In genomic region chr3:117586161-117586560, GRCh38 we compare ENCODE assay signal across 15 cellular contexts.
"Had no signal": no experiment of that assay in that cellular context is flagged by ENCODE, and none has a peak within 500 bp of the region (broad histone marks: within the 10 kb centered on the region; RNA-seq: fewer than 3 reads in every experiment).

No MANE protein-coding gene starts in this region.

- H3K9me3 ChIP-seq: ascending aorta, colonic mucosa, left lung, thoracic aorta, upper lobe of left lung had no signal

- H3K9ac ChIP-seq: parathyroid adenoma had no signal

- H3K27me3 ChIP-seq: ascending aorta, colonic mucosa, left lung, upper lobe of left lung had no signal

- H3K36me3 ChIP-seq: ascending aorta, colonic mucosa, left lung, thoracic aorta, upper lobe of left lung had no signal

- H3K27ac ChIP-seq: ascending aorta, colonic mucosa, left lung, parathyroid adenoma, thoracic aorta, upper lobe of left lung had no signal

- H3K4me1 ChIP-seq: ascending aorta, colonic mucosa, left lung, parathyroid adenoma, upper lobe of left lung had no signal

- DNase-seq: activated CD4-positive, alpha-beta T cell treated with anti-CD3 and anti-CD28 coated beads, Interleukin-2, amount 50 U/mL, for 1 hour; activated CD8-positive, alpha-beta memory T cell treated with anti-CD3 and anti-CD28 coated beads, Interleukin-2, amount 50 U/mL, for 48 hours; activated gamma-delta T cell; activated T-cell treated with anti-CD3 and anti-CD28 coated beads, Interleukin-2, amount 50 U/mL, for 72 hours; colonic mucosa; endodermal cell; foreskin melanocyte; hypothalamus; left lung; stimulated activated CD4-positive, alpha-beta T cell treated with anti-CD3 and anti-CD28 coated beads, Interleukin-4, amount 100 ng/mL, for 24 hours; upper lobe of left lung had no signal

- H3K4me3 ChIP-seq: ascending aorta, colonic mucosa, left lung, thoracic aorta, upper lobe of left lung had no signal

- FAIRE-seq: keratinocyte had no signal
